Comparison of ENCODE assay signal across 30 cellular contexts in the genomic region with DNA sequence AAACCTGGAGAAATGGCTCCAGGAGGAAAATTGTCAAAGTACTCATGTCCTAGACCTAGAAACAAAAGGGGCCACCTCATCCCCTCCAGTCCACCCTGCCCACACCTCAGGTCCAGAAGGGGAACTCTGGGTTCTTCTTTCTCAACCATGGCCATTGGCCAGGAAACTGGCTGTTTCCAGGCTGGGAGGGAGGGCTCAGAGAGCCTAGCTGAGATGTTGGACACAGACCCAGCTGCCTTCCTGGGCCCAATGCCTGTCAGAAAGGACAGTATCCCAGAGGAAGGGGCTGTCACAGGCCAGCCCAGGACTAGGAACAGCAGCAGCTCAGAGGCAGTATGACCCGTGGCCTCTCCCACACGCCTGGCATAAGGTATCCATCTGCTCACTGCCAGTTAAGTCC. TPM values are rescaled to one million over a fixed set of nuclear protein-coding genes. Genes with fewer than 3 reads are reported as not detected.
DNase-seq lines count a peak whose midpoint lies in the region; ATAC-seq and TF ChIP-seq lines count a peak whose summit lies in the region.
"Had no signal": no experiment of that assay in that cellular context is flagged by ENCODE, and none has a peak within 500 bp of the region (broad histone marks: within the 10 kb centered on the region; RNA-seq: fewer than 3 reads in every experiment).

No MANE protein-coding gene starts in this region.

- WGBS in spleen, 5 donors: 73 to 100% (median 76%) methylated on average over 1 to 2 of the region's 2 CpGs

- peaks cover 0 to 26% (median 12%) of the 10 kb centered on the region in 6 donors for H3K4me1 ChIP-seq in spleen
- H3K4me1 ChIP-seq: uterus had no signal

- ATAC-seq in GM18868 (IDR thresholded peaks at IDR 0.05; ENCODE audit: unreplicated experiment) (no peak), HG03342 (IDR thresholded peaks at IDR 0.05; ENCODE audit: unreplicated experiment) (no peak)
- ATAC-seq: activated CD4-positive, alpha-beta T cell treated with anti-CD3 and anti-CD28 coated beads for 36 hours; CD8-positive, alpha-beta T cell had no signal

- H3K9me3 ChIP-seq in spleen: peaks cover 0 to 7% (median 3%) of the 10 kb centered on the region in 8 donors
- H3K9me3 ChIP-seq: adrenal gland, esophagus muscularis mucosa, uterus had no signal

- TF ChIP-seq POLR2A in spleen (IDR thresholded peaks at IDR 0.05): no peak

- intact Hi-C loops in spleen (cut with DNase I; ENCODE audit: low total_unique reads): no loop called here

- H3K27me3 ChIP-seq in spleen (replicated peaks in 1 of 7): peaks cover 0 to 26% (median 0%) of the 10 kb centered on the region in 7 donors
- H3K27me3 ChIP-seq: adrenal gland, uterus had no signal

- H3K27ac ChIP-seq in angular gyrus (ENCODE audit: low read depth, low read length) (peak overlapping the region; percentile 96), spleen (no peak overlapping the region)
- H3K27ac ChIP-seq: adrenal gland, brain microvascular endothelial cell, coronary artery, esophagus muscularis mucosa, PC-9, skin epidermis, uterus had no signal

- no peak overlapping the region for H3K4me3 ChIP-seq in spleen
- H3K4me3 ChIP-seq: adrenal gland, coronary artery, esophagus muscularis mucosa, PC-9, skin epidermis, uterus had no signal

- TF ChIP-seq CTCF in spleen (IDR thresholded peaks at IDR 0.05 in 8 of 11, conservative IDR thresholded peaks at IDR 0.05 in 3 of 11): no peak

- no peaks in the 10 kb centered on the region for H3K36me3 ChIP-seq in spleen
- H3K36me3 ChIP-seq: adrenal gland, brain microvascular endothelial cell, esophagus muscularis mucosa, uterus had no signal

- DNase-seq in C1 segment of cervical spinal cord (lab: John Stamatoyannopoulos, UW) (peak in 8 of 14 donors; percentile 27 to 65 (median 47)), hypothalamus (lab: John Stamatoyannopoulos, UW) (peak in 29 of 51 donors; percentile 12 to 69 (median 42)), spleen (peak; percentile 57), NCI-H1105 treated with DMSO at 0.1 percent for 48 hours (lab: John Stamatoyannopoulos, UW) (no peak)
- DNase-seq: activated CD4-positive, alpha-beta T cell treated with anti-CD3 and anti-CD28 coated beads for 36 hours; activated CD8-positive, alpha-beta memory T cell treated with anti-CD3 and anti-CD28 coated beads for 24 hours; activated naive CD4-positive, alpha-beta T cell; activated T-cell treated with anti-CD3 and anti-CD28 coated beads, Interleukin-2, amount 50 U/mL, for 24 hours; adrenal gland; brain microvascular endothelial cell; CD8-positive, alpha-beta T cell; DMS153; endodermal cell; foreskin melanocyte; IMR-90; NCI-H1436 treated with DMSO at 0.1 percent for 48 hours; NCI-H2107; NCI-H510A; NK-92 treated with Interleukin-12 subunit alpha and Interleukin-12 subunit beta, amount 100 ng/mL, for 24 hours; PC-9; stimulated activated CD4-positive, alpha-beta T cell treated with anti-CD3 and anti-CD28 coated beads, Interleukin-2, amount 100 ng/mL, for 24 hours; uterus had no signal

RNA-seq across cellular contexts. Expression of gene GRID1, which starts 9.6 kb away (rescaled TPM):
- total RNA-seq in spleen: under 1 TPM in 4 of 7 donors, not detected in 3; 0.10 to 0.42 (median 0.17) TPM
- polyA plus RNA-seq in spleen: under 1 TPM in 2 of 3 donors, not detected in 1; 0.06 to 0.18 TPM
- total RNA-seq: activated CD4-positive, alpha-beta T cell treated with anti-CD3 and anti-CD28 coated beads for 36 hours; CD8-positive, alpha-beta T cell; IMR-90; myocyte; PC-9; pulmonary artery endothelial cell had no signal
- polyA plus RNA-seq: IMR-90 had no signal
